18 cellular contexts compared by ENCODE assay signal in the genomic region with DNA sequence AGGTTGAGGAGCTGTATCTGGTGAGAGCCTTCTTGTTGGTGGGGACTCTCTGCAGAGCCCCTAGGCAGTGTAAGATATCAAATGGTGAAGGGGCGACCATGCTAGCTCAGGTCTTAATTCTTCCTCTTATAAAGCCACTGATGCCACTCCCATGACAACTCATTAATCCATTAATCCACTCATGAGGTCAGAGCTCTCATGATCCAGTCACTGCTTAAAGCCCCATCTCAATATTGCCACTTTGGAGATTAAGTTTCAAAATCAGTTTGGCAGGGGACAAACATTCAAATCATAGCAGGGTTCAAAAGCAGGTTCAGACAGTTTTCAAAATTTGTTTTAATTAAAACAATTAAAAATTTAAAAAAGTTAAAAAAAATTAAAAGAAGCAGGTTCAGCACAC.
"Had no signal": no experiment of that assay in that cellular context is flagged by ENCODE, and none has a peak within 500 bp of the region (broad histone marks: within the 10 kb centered on the region; RNA-seq: fewer than 3 reads in every experiment).

No MANE protein-coding gene starts in this region.

- ATAC-seq: left ventricle myocardium superior; lower lobe of right lung; mucosa of descending colon; sciatic nerve; stimulated activated memory B cell treated with anti-CD40 and anti-IgM and Interleukin-4, amounts not matched to agents 10 μg/mL and 1 μg/mL and 100 μg/mL, for 72 hours; stimulated activated naive CD8-positive, alpha-beta T cell treated with anti-CD3 and anti-CD28 coated beads, Interleukin-15, Interleukin-2, amounts not matched to agents 100 U/mL and 50 U/mL, for 24 hours had no signal

- FAIRE-seq: colon, frontal cortex, keratinocyte, urothelium cell line had no signal

- DNase-seq: dorsolateral prefrontal cortex; effector CD4-positive, alpha-beta T cell; esophagus squamous epithelium; immature natural killer cell; left ventricle myocardium superior; lower lobe of right lung; mucosa of descending colon; naive B cell; stimulated activated CD4-positive, alpha-beta T cell treated with anti-CD3 and anti-CD28 coated beads, Interleukin-2, amount 100 ng/mL, for 24 hours; stimulated activated CD4-positive, alpha-beta T cell treated with anti-CD3 and anti-CD28 coated beads, Interleukin-4, amount 100 ng/mL, for 4 hours; stimulated activated naive CD8-positive, alpha-beta T cell treated with anti-CD3 and anti-CD28 coated beads, Interleukin-15, Interleukin-2, amounts not matched to agents 100 U/mL and 50 U/mL, for 24 hours; tibial artery had no signal
